In genomic region chr18:48866028-48866733, GRCh38 we compare ENCODE assay signal across 9 cellular contexts.
A peak's percentile ranks its signal among the peaks of the same experiment; 100 is the strongest.
DNase-seq lines count a peak whose midpoint lies in the region; ATAC-seq and TF ChIP-seq lines count a peak whose summit lies in the region.
"Had no signal": no experiment of that assay in that cellular context is flagged by ENCODE, and none has a peak within 500 bp of the region (broad histone marks: within the 10 kb centered on the region; RNA-seq: fewer than 3 reads in every experiment).

No MANE protein-coding gene starts in this region.

- peak overlapping the region; percentile 43 to 44 for H3K27ac ChIP-seq in tibial artery
- H3K27ac ChIP-seq: 22Rv1 had no signal

- H3K4me3 ChIP-seq in tibial artery: no peak overlapping the region

- no peak for TF ChIP-seq CTCF in tibial artery (IDR thresholded peaks at IDR 0.05)

- no peaks in the 10 kb centered on the region for H3K9me3 Mint-ChIP-seq in activated T-cell treated with anti-CD3 and anti-CD28 coated beads, Interleukin-2, amount 50 U/mL, for 4 hours

- H3K36me3 ChIP-seq in tibial artery: peaks cover 0 to 5% (median 0%) of the 10 kb centered on the region in 3 donors

- H3K9me3 ChIP-seq in tibial artery: no peaks in the 10 kb centered on the region

- H3K4me1 ChIP-seq in tibial artery: peaks cover 3 to 45% (median 23%) of the 10 kb centered on the region in 4 donors

- intact Hi-C loops in tibial artery (cut with DNase I; ENCODE audit: low total_unique reads): no loop called here

- H3K27me3 ChIP-seq in tibial artery: no peaks in the 10 kb centered on the region

- no peak overlapping the region for H3K4me3 Mint-ChIP-seq in activated T-cell treated with anti-CD3 and anti-CD28 coated beads, Interleukin-2, amount 50 U/mL, for 4 hours

- H3K4me1 Mint-ChIP-seq in activated T-cell treated with anti-CD3 and anti-CD28 coated beads, Interleukin-2, amount 50 U/mL, for 4 hours (ENCODE audit: low read depth): peaks cover 22% of the 10 kb centered on the region

- no peaks in the 10 kb centered on the region for H3K27me3 Mint-ChIP-seq in activated T-cell treated with anti-CD3 and anti-CD28 coated beads, Interleukin-2, amount 50 U/mL, for 4 hours (ENCODE audit: low read depth)

- no peak for ATAC-seq in activated T-cell treated with anti-CD3 and anti-CD28 coated beads, Interleukin-2, amount 50 U/mL, for 4 hours
- ATAC-seq in HG03442 (IDR thresholded peaks at IDR 0.05; ENCODE audit: unreplicated experiment): no peak

- H3K36me3 Mint-ChIP-seq in activated T-cell treated with anti-CD3 and anti-CD28 coated beads, Interleukin-2, amount 50 U/mL, for 4 hours (ENCODE audit: insufficient read depth): no peaks in the 10 kb centered on the region

- peak; percentile 53 for DNase-seq in NCI-H1436 (lab: John Stamatoyannopoulos, UW)
- DNase-seq in NCI-H1436 treated with DMSO at 0.1 percent for 48 hours (lab: John Stamatoyannopoulos, UW): no peak
- DNase-seq in amygdala (lab: John Stamatoyannopoulos, UW): peak in 41 of 56 donors; percentile 9 to 80 (median 50)
- DNase-seq in hypothalamus (lab: John Stamatoyannopoulos, UW): peak in 32 of 51 donors; percentile 18 to 80 (median 55)
- DNase-seq in tibial artery: peak in 1 of 2 donors; percentile 90
- no peak for DNase-seq in activated T-cell treated with anti-CD3 and anti-CD28 coated beads, Interleukin-2, amount 50 U/mL, for 4 hours
- DNase-seq in stimulated activated CD4-positive, alpha-beta T cell treated with anti-CD3 and anti-CD28 coated beads, Interleukin-4, amount 100 ng/mL, for 24 hours: no peak

Comparison
In these comparisons a context has a peak if more than half of its experiments do, and no peak if none do; other contexts are left out.
1. DNase-seq: peak in NCI-H1436 (single experiment), amygdala (41 of 56) and hypothalamus (32 of 51); none in NCI-H1436 treated with DMSO at 0.1 percent for 48 hours (single experiment), activated T-cell treated with anti-CD3 and anti-CD28 coated beads, Interleukin-2, amount 50 U/mL, for 4 hours (single experiment) and stimulated activated CD4-positive, alpha-beta T cell treated with anti-CD3 and anti-CD28 coated beads, Interleukin-4, amount 100 ng/mL, for 24 hours (single experiment).